Comparison of ENCODE assay signal across 17 cellular contexts in the genomic region with DNA sequence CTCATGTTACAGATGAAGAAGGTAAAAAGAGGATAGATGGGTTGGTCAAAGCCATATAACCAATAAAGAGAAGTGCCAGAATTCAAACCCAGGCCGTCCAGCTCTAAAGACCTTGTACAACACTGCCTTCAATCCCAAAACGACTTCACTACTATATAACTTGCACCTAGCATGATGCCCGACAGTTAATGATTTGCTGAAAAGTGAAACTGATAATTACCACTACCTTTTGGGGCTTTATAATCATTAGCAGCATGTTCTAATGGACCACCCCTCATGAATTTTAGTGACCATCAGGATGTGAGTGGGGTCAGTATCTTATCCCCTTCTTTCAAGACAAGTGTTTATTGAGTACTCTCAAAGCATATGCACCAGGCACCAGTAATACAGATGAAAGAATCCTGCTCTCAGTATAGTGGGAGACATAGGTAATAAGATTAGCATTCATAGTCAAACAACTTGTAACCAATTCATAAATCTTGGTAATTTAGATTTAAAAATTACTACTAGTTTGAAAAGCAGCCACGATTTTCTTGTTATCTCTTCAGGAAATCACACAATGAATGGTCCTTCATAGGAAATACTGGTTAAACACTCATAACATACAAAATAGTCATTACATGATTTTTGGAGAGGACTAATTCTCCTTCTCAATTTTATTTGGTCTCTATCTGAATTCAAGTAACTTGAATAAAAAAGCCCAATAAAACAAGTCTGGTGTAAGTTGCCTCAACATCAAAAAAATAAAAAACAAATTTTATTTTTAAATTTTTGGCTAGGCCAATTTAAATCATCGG.
DNase-seq lines count a peak whose midpoint lies in the region; ATAC-seq lines count a peak whose summit lies in the region.
"Had no signal": no experiment of that assay in that cellular context is flagged by ENCODE, and none has a peak within 500 bp of the region (broad histone marks: within the 10 kb centered on the region; RNA-seq: fewer than 3 reads in every experiment).

No MANE protein-coding gene starts in this region.

- peak; percentile 66 for ATAC-seq in GM18909 (IDR thresholded peaks at IDR 0.05; ENCODE audit: poor library complexity, unreplicated experiment)
- ATAC-seq in GM21619 (IDR thresholded peaks at IDR 0.05; ENCODE audit: unreplicated experiment) = peak; percentile 50
- ATAC-seq in HG03432 (IDR thresholded peaks at IDR 0.05; ENCODE audit: unreplicated experiment) = peak; percentile 45
- no peak for ATAC-seq in HG03095 (IDR thresholded peaks at IDR 0.05; ENCODE audit: unreplicated experiment)
- ATAC-seq in stimulated activated naive CD8-positive, alpha-beta T cell treated with anti-CD3 and anti-CD28 coated beads, Interleukin-15, amount 100 ng/mL, for 72 hours = no peak
- ATAC-seq: effector memory CD8-positive, alpha-beta T cell had no signal

- peaks cover 2 to 62% (median 55%) of the 10 kb centered on the region in 5 donors for H3K4me1 ChIP-seq in subcutaneous abdominal adipose tissue (ENCODE audit: control insufficient read depth in 5 of 5, insufficient read depth in 5 of 5, low read length in 5 of 5)

- H3K4me3 ChIP-seq in subcutaneous abdominal adipose tissue (ENCODE audit: low read depth in 1 of 5, low read length in 5 of 5) = no peak overlapping the region
- H3K4me3 ChIP-seq: lung had no signal

- no peaks in the 10 kb centered on the region for H3K36me3 ChIP-seq in subcutaneous abdominal adipose tissue (ENCODE audit: control insufficient read depth in 5 of 5, insufficient read depth in 5 of 5, low read length in 5 of 5)

- H3K4me3 Mint-ChIP-seq in stimulated activated naive CD8-positive, alpha-beta T cell treated with anti-CD3 and anti-CD28 coated beads, Interleukin-15, amount 100 ng/mL, for 72 hours = no peak overlapping the region
- H3K4me3 Mint-ChIP-seq: effector memory CD8-positive, alpha-beta T cell had no signal

- no peaks in the 10 kb centered on the region for H3K4me1 Mint-ChIP-seq in stimulated activated naive CD8-positive, alpha-beta T cell treated with anti-CD3 and anti-CD28 coated beads, Interleukin-15, amount 100 ng/mL, for 72 hours

- DNase-seq in NCI-H1436 (lab: John Stamatoyannopoulos, UW) = no peak
- DNase-seq in stimulated activated naive CD8-positive, alpha-beta T cell treated with anti-CD3 and anti-CD28 coated beads, Interleukin-15, amount 100 ng/mL, for 72 hours = no peak
- DNase-seq: activated CD4-positive, alpha-beta T cell treated with anti-CD3 and anti-CD28 coated beads, Interleukin-2, amount 50 U/mL, for 1 hour; activated naive CD4-positive, alpha-beta T cell treated with Interleukin-2 at 50 U/mL for 16 hours; Calu3; effector memory CD8-positive, alpha-beta T cell; KBM-7; NCI-H2029; NCI-H446 treated with DMSO at 0.1 percent for 48 hours; right cardiac atrium; stimulated activated naive CD4-positive, alpha-beta T cell had no signal

- H3K9me3 Mint-ChIP-seq in stimulated activated naive CD8-positive, alpha-beta T cell treated with anti-CD3 and anti-CD28 coated beads, Interleukin-15, amount 100 ng/mL, for 72 hours = peaks cover 0 to 5% of the 10 kb centered on the region in 2 donors
- H3K9me3 Mint-ChIP-seq: effector memory CD8-positive, alpha-beta T cell had no signal

- H3K27ac Mint-ChIP-seq in stimulated activated naive CD8-positive, alpha-beta T cell treated with anti-CD3 and anti-CD28 coated beads, Interleukin-15, amount 100 ng/mL, for 72 hours = no peak overlapping the region
- H3K27ac Mint-ChIP-seq: effector memory CD8-positive, alpha-beta T cell had no signal

- H3K27me3 ChIP-seq in subcutaneous abdominal adipose tissue (ENCODE audit: control insufficient read depth in 5 of 5, insufficient read depth in 4 of 5, low read length in 5 of 5) = no peaks in the 10 kb centered on the region

- peak overlapping the region in 1 of 5 donors; percentile 24 for H3K9ac ChIP-seq in subcutaneous abdominal adipose tissue (ENCODE audit: low read length in 5 of 5)

- no peaks in the 10 kb centered on the region for H3K9me3 ChIP-seq in subcutaneous abdominal adipose tissue (ENCODE audit: control insufficient read depth in 5 of 5, low read length in 5 of 5)

- H3K27ac ChIP-seq in subcutaneous abdominal adipose tissue (ENCODE audit: low read depth, low read length) = peak overlapping the region; percentile 92

- no peaks in the 10 kb centered on the region for H3K27me3 Mint-ChIP-seq in stimulated activated naive CD8-positive, alpha-beta T cell treated with anti-CD3 and anti-CD28 coated beads, Interleukin-15, amount 100 ng/mL, for 72 hours
- H3K27me3 Mint-ChIP-seq: effector memory CD8-positive, alpha-beta T cell had no signal

Comparison
In these comparisons a context has a peak if more than half of its experiments do, and no peak if none do; other contexts are left out.
1. ATAC-seq: peak in GM18909 (single experiment), GM21619 (single experiment) and HG03432 (single experiment); none in HG03095 (single experiment) and stimulated activated naive CD8-positive, alpha-beta T cell treated with anti-CD3 and anti-CD28 coated beads, Interleukin-15, amount 100 ng/mL, for 72 hours (single experiment).